1 cellular context compared by ENCODE assay signal in genomic region chr2:217653240-217653639, GRCh38.
TF ChIP-seq lines count a peak whose summit lies in the region.

No MANE protein-coding gene starts in this region.

TF ChIP-seq in GM23338, 12 proteins besides CTCF, POLR2A, EP300 and RAD21 (continued from another document):
- TF ChIP-seq ETS1 (IDR thresholded peaks at IDR 0.05): no peak
- no peak for TF ChIP-seq EZH2phosphoT487 (IDR thresholded peaks at IDR 0.05; ENCODE audit: unreplicated experiment)
- TF ChIP-seq STAT1 (IDR thresholded peaks at IDR 0.05; ENCODE audit: unreplicated experiment): no peak
- TF ChIP-seq CREB1 (CRISPR knock-in tag; IDR thresholded peaks at IDR 0.05; ENCODE audit: low read depth): no peak
- no peak for TF ChIP-seq EZH2 (IDR thresholded peaks at IDR 0.05; ENCODE audit: low read depth, unreplicated experiment)
